21 cellular contexts compared by ENCODE assay signal in the genomic region with DNA sequence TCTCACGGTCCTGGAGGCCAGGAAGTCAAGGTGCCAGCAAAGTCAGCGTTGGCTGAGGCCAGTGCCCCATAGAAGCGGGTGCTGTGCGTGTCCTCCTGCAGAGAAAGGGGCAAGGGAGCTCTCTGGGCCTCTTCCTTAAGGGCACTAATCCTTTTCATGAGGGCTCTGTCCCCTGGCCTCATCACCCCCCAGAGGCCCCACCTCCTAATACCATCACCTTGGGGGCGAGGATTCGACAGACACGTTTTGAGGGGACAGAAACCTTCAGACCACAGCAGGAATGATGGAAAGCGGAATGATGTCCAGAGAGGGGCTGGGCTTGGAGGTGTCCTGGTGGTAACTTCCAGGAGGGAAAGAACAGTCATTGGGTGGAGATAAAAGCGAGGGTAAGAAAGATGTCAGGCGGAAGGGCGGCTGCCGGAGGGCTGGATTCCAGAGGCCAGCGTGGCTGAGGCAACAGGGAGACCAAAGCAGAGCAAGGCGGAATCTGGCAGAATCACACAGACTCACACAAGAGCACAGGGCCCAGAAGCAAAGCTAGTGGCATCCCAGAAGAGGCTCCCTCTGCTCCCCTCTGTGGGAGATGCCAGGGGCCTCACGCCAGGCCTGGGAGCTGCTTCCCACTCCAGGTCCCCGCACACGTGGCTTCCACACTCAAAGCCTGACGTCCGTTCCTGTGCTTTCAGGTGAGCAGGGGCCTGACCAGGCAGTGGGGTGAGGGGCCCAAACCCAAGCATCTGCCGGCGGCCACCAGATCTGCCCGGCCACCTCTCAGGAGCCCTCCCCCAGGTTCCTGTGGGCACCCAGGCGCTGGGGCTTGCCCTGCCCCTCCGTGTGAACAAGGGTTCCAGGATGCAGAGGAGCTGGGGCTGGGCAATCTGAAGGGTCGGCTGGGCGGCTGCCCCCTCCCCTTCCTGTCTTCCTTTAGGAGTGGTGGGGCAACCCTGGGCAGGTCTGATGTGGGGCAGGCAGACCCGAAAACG.
"Had no signal": no experiment of that assay in that cellular context is flagged by ENCODE, and none has a peak within 500 bp of the region (broad histone marks: within the 10 kb centered on the region; RNA-seq: fewer than 3 reads in every experiment).

No MANE protein-coding gene starts in this region.

- H3K9me3 Mint-ChIP-seq: naive thymus-derived CD8-positive, alpha-beta T cell; stimulated activated naive B cell treated with anti-CD40 and anti-IgM and Interleukin-4, amounts not matched to agents 10 μg/mL and 1 μg/mL and 100 μg/mL, for 72 hours; stimulated activated naive CD8-positive, alpha-beta T cell treated with anti-CD3 and anti-CD28 coated beads, Interleukin-15, amount 100 ng/mL, for 72 hours had no signal

- ATAC-seq: mucosa of descending colon; naive thymus-derived CD8-positive, alpha-beta T cell; psoas muscle; right lobe of liver; stimulated activated naive B cell treated with anti-CD40 and anti-IgM and Interleukin-4, amounts not matched to agents 10 μg/mL and 1 μg/mL and 100 μg/mL, for 72 hours; stimulated activated naive CD8-positive, alpha-beta T cell treated with anti-CD3 and anti-CD28 coated beads, Interleukin-15, amount 100 ng/mL, for 72 hours had no signal

- H3K79me2 ChIP-seq: hepatocyte, parathyroid adenoma had no signal

- H2AFZ ChIP-seq: hepatocyte, parathyroid adenoma had no signal

- H3K27me3 Mint-ChIP-seq: stimulated activated naive CD8-positive, alpha-beta T cell treated with anti-CD3 and anti-CD28 coated beads, Interleukin-15, amount 100 ng/mL, for 72 hours had no signal

- H3K4me3 ChIP-seq: dorsolateral prefrontal cortex, hepatocyte, mucosa of descending colon, psoas muscle, right lobe of liver, spleen, thoracic aorta, transverse colon had no signal

- H3K4me1 ChIP-seq: parathyroid adenoma, psoas muscle, spleen, transverse colon had no signal

- H3K4me2 ChIP-seq: hepatocyte had no signal

- H3K36me3 ChIP-seq: right lobe of liver, spleen, thoracic aorta, transverse colon had no signal

- H3K9me3 ChIP-seq: mucosa of descending colon, psoas muscle, right lobe of liver, spleen, thoracic aorta, transverse colon had no signal

- DNase-seq: cortex of kidney; effector CD8-positive, alpha-beta T cell; foreskin melanocyte; head of caudate nucleus; mucosa of descending colon; naive thymus-derived CD8-positive, alpha-beta T cell; occipital lobe; psoas muscle; retina; right lobe of liver; spleen; stimulated activated CD4-positive, alpha-beta T cell treated with anti-CD3 and anti-CD28 coated beads, Interleukin-2, amount 100 ng/mL, for 24 hours; stimulated activated CD4-positive, alpha-beta T cell treated with anti-CD3 and anti-CD28 coated beads, Interleukin-4, amount 100 ng/mL, for 4 hours; stimulated activated naive B cell treated with anti-CD40 and anti-IgM and Interleukin-4, amounts not matched to agents 10 μg/mL and 1 μg/mL and 100 μg/mL, for 72 hours; stimulated activated naive CD8-positive, alpha-beta T cell treated with anti-CD3 and anti-CD28 coated beads, Interleukin-15, amount 100 ng/mL, for 72 hours; substantia nigra; transverse colon had no signal

- H3K27ac ChIP-seq: dorsolateral prefrontal cortex, hepatocyte, parathyroid adenoma, psoas muscle, right lobe of liver, spleen, thoracic aorta, transverse colon had no signal

- H3K9ac ChIP-seq: parathyroid adenoma had no signal

- H3K36me3 Mint-ChIP-seq: naive thymus-derived CD8-positive, alpha-beta T cell; stimulated activated naive B cell treated with anti-CD40 and anti-IgM and Interleukin-4, amounts not matched to agents 10 μg/mL and 1 μg/mL and 100 μg/mL, for 72 hours had no signal

- H3K27ac Mint-ChIP-seq: stimulated activated naive B cell treated with anti-CD40 and anti-IgM and Interleukin-4, amounts not matched to agents 10 μg/mL and 1 μg/mL and 100 μg/mL, for 72 hours; stimulated activated naive CD8-positive, alpha-beta T cell treated with anti-CD3 and anti-CD28 coated beads, Interleukin-15, amount 100 ng/mL, for 72 hours had no signal

- H3K27me3 ChIP-seq: hepatocyte, right lobe of liver, transverse colon had no signal

- H3K4me3 Mint-ChIP-seq: naive thymus-derived CD8-positive, alpha-beta T cell; stimulated activated naive B cell treated with anti-CD40 and anti-IgM and Interleukin-4, amounts not matched to agents 10 μg/mL and 1 μg/mL and 100 μg/mL, for 72 hours; stimulated activated naive CD8-positive, alpha-beta T cell treated with anti-CD3 and anti-CD28 coated beads, Interleukin-15, amount 100 ng/mL, for 72 hours had no signal

- H3K4me1 Mint-ChIP-seq: stimulated activated naive B cell treated with anti-CD40 and anti-IgM and Interleukin-4, amounts not matched to agents 10 μg/mL and 1 μg/mL and 100 μg/mL, for 72 hours; stimulated activated naive CD8-positive, alpha-beta T cell treated with anti-CD3 and anti-CD28 coated beads, Interleukin-15, amount 100 ng/mL, for 72 hours had no signal
